Comparison of ENCODE assay signal across 11 cellular contexts in the genomic region with DNA sequence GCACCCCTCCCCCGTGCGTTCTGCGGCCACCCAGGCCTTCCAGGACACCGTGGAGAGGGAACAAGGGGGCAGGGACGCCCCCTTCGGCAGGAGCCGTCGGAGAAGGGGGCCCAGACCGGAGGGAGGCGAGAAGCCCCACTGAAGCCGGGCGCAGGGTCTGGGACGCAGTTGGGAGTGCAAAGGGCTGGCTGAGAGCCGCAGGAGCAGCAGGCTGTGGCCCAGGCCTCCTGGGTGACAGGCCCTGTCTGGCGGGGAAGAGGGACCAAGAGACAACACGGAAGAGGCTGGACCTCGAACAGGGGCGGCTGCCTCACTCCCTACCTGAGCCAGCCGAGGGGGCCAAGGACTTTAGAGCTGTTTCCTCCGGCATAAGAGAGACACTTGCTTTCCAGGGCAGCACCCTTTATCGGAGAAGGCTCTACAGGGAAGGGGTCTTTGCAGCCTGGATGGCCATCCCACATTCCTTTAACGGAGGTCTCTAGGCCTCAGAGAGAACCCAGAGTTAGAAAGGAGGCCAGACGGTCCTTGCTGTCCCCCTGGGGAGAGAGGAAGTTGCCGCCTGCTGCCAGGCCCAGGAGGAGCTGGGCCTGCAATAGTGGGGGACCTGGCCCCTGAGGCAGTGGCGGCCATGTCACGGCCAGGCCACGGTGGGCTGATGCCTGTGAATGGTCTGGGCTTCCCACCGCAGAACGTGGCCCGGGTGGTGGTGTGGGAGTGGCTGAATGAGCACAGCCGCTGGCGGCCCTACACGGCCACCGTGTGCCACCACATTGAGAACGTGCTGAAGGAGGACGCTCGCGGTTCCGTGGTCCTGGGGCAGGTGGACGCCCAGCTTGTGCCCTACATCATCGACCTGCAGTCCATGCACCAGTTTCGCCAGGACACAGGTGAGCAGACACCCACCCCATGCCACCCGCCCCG. TPM values are rescaled to one million over a fixed set of nuclear protein-coding genes. Genes with fewer than 3 reads are reported as not detected.
A peak's percentile ranks its signal among the peaks of the same experiment; 100 is the strongest.
DNase-seq lines count a peak whose midpoint lies in the region; ATAC-seq, FAIRE-seq and TF ChIP-seq lines count a peak whose summit lies in the region.
"Had no signal": no experiment of that assay in that cellular context is flagged by ENCODE, and none has a peak within 500 bp of the region (broad histone marks: within the 10 kb centered on the region; RNA-seq: fewer than 3 reads in every experiment).

No MANE protein-coding gene starts in this region.

- H3K27ac ChIP-seq in liver (ENCODE audit: low read depth in 1 of 2, low read length in 2 of 2), result peak overlapping the region; percentile 11 to 75
- H3K27ac ChIP-seq in HepG2 (ENCODE audit: extremely low read length, insufficient read depth, low read length), result no peak overlapping the region
- no peak overlapping the region for H3K27ac ChIP-seq in upper lobe of left lung
- H3K27ac ChIP-seq in foreskin keratinocyte, result no peak overlapping the region

- no TSS peak for BruUV-seq in HepG2 (replicated peaks; lab: Mats Ljungman, UMichigan)

- no peaks in the 10 kb centered on the region for H4K20me1 ChIP-seq in HepG2 (ENCODE audit: insufficient read depth, low read length)

- no peak overlapping the region for H3K4me2 ChIP-seq in HepG2 (ENCODE audit: low read depth, low read length)

- H3K27me3 ChIP-seq in liver (ENCODE audit: control insufficient read depth in 4 of 4, insufficient read depth in 4 of 4, low read length in 3 of 4) (no peaks in the 10 kb centered on the region), HepG2 (ENCODE audit: control insufficient read depth in 1 of 2, insufficient read depth in 2 of 2, low read length in 2 of 2) (peaks cover 2 to 32% of the 10 kb centered on the region in 2 experiments; a peak in 3 of 5 replicates), upper lobe of left lung (peaks cover 0 to 31% (median 13%) of the 10 kb centered on the region in 4 donors), foreskin keratinocyte (peaks cover 86% of the 10 kb centered on the region)

- DNase-seq in HepG2 (ENCODE audit: low spot score) (no peak), cerebellar cortex (ENCODE audit: low spot score) (peak; percentile 47), mesenteric fat pad (ENCODE audit: low spot score) (peak; percentile 87), upper lobe of left lung (peak in 1 of 2 donors; percentile 68), C1 segment of cervical spinal cord (lab: John Stamatoyannopoulos, UW) (no peak), foreskin keratinocyte (no peak)
- DNase-seq in NK-92 treated with Interleukin-12 subunit alpha and Interleukin-12 subunit beta, amount 100 ng/mL, for 24 hours (lab: John Stamatoyannopoulos, UW), result no peak
- DNase-seq: GOT3, NCI-H524 treated with DMSO at 0.1 percent for 48 hours had no signal

- H3K79me2 ChIP-seq in HepG2 (ENCODE audit: insufficient read depth, low read length), result no peaks in the 10 kb centered on the region

- no peak for TF ChIP-seq POLR2A in HepG2 (IDR thresholded peaks at IDR 0.05; ENCODE audit: insufficient read depth in 1 of 2, low read depth in 2 of 2, low read length in 2 of 2)
- TF ChIP-seq POLR2A in upper lobe of left lung (IDR thresholded peaks at IDR 0.05), result no peak

- intact Hi-C loops in HepG2 (cut with micrococcal nuclease; ENCODE audit: unreplicated experiment), result no loop called here

- in situ Hi-C loops in HepG2 (cut with HindIII; ENCODE audit: extremely low pct_ligation_motif_present, low pct_unique_long_range_greater_than_20kb), result no loop called here

- WGBS in liver, result 67% methylated on average over 44 of the region's 44 CpGs
- WGBS in HepG2 (ENCODE audit: low lambda C conversion rate), result 50% methylated on average over 20 of the region's 44 CpGs
- WGBS in upper lobe of left lung, 2 donors, result 58 to 74% methylated on average over 29 to 38 of the region's 44 CpGs

- TF ChIP-seq RAD21 in liver (IDR thresholded peaks at IDR 0.05), result no peak
- TF ChIP-seq RAD21 in HepG2 (CRISPR knock-in tag; IDR thresholded peaks at IDR 0.05), result no peak

- CTCF ChIA-PET in HepG2 (lab: Yijun Ruan, JAX; ENCODE audit: low intra/inter-chr PET ratio, low total read pairs), result no interaction called here

- H3K9me3 ChIP-seq in liver (ENCODE audit: control insufficient read depth in 4 of 4, low read length in 3 of 4), result no peaks in the 10 kb centered on the region
- no peaks in the 10 kb centered on the region for H3K9me3 ChIP-seq in HepG2 (ENCODE audit: low read length)
- H3K9me3 ChIP-seq in upper lobe of left lung, result no peaks in the 10 kb centered on the region

- H3K4me1 ChIP-seq in liver (ENCODE audit: control insufficient read depth in 4 of 4, insufficient read depth in 4 of 4, low read length in 3 of 4) (peaks cover 4 to 26% (median 14%) of the 10 kb centered on the region in 4 donors), HepG2 (ENCODE audit: insufficient read depth, low read length) (peaks cover 7% of the 10 kb centered on the region; the same call in 1 of the 2 replicates), upper lobe of left lung (peaks cover 8 to 16% (median 13%) of the 10 kb centered on the region in 4 donors), foreskin keratinocyte (no peaks in the 10 kb centered on the region)

- no peak overlapping the region for H2AFZ ChIP-seq in HepG2 (ENCODE audit: low read length)

- no peak for TF ChIP-seq EP300 in HepG2 (IDR thresholded peaks at IDR 0.05; ENCODE audit: low read depth in 2 of 2, low read length in 2 of 2)
- TF ChIP-seq EP300 in HepG2 (CRISPR knock-in tag; IDR thresholded peaks at IDR 0.05; ENCODE audit: borderline replicate concordance), result no peak
- TF ChIP-seq EP300 in upper lobe of left lung (IDR thresholded peaks at IDR 0.05), result no peak

- TF ChIP-seq CTCF in liver (IDR thresholded peaks at IDR 0.05; ENCODE audit: low read depth, low read length, missing input control) (no peak), HepG2 (CRISPR knock-in tag; IDR thresholded peaks at IDR 0.05) (no peak), upper lobe of left lung (IDR thresholded peaks at IDR 0.05) (no peak), foreskin keratinocyte (conservative IDR thresholded peaks at IDR 0.05) (no peak)

- H3K36me3 ChIP-seq in liver (ENCODE audit: control insufficient read depth in 4 of 4, insufficient read depth in 3 of 4, low read depth in 1 of 4, low read length in 3 of 4) (no peaks in the 10 kb centered on the region), HepG2 (replicated peaks in 1 of 2; ENCODE audit: control insufficient read depth in 1 of 2, insufficient read depth in 2 of 2, low read length in 2 of 2) (no peaks in the 10 kb centered on the region), upper lobe of left lung (no peaks in the 10 kb centered on the region)

- POLR2A ChIA-PET in HepG2 (lab: Yijun Ruan, JAX), result no interaction called here

- FAIRE-seq in HepG2 (lab: Jason Lieb, UNC), result no peak
- FAIRE-seq: TTC549 had no signal

- ATAC-seq in HepG2 (no peak; the same call in 2 of the 3 replicates), upper lobe of left lung (ENCODE audit: low FRiP score in 2 of 2) (no peak), foreskin keratinocyte (no peak)

- no peak overlapping the region for H3K9ac ChIP-seq in liver (ENCODE audit: low read depth in 1 of 2, low read length in 2 of 2)
- no peak overlapping the region for H3K9ac ChIP-seq in HepG2 (ENCODE audit: insufficient read depth, low read depth, low read length)

- H3K4me3 ChIP-seq in liver (ENCODE audit: low read depth in 1 of 3, low read length in 3 of 3) (peak overlapping the region; percentile 33 to 74 (median 70)), HepG2 (replicated peaks in 1 of 3; ENCODE audit: insufficient read depth in 1 of 3, low read depth in 2 of 3, low read length in 3 of 3) (no peak overlapping the region), upper lobe of left lung (peak overlapping the region in 3 of 4 donors; percentile 37 to 51 (median 50))

TF ChIP-seq in liver, 16 proteins besides CTCF, POLR2A, EP300 and RAD21 (continues in another document):
- no peak for TF ChIP-seq FOXA2 (IDR thresholded peaks at IDR 0.05)

RNA-seq across cellular contexts. Expression of a gene that starts 1.3 kb away (rescaled TPM):
- total RNA-seq in liver (10 to 100 TPM in 1 of 2 donors, 1 to 10 TPM in 1; 2.1 to 16.6 TPM), HepG2 (2016; rRNA removed; fragmentation: Illumina TruSeq; extraction: Trizol) (not detected in 2 replicates), mesenteric fat pad (69.9 TPM), upper lobe of left lung (1 to 10 TPM in 5 of 6 donors, under 1 TPM in 1; under 0.01 to 7.0 (median 3.6) TPM), foreskin keratinocyte (not detected in 2 replicates)
- polyA plus RNA-seq in liver (10 to 100 TPM in 1 of 2 donors, 1 to 10 TPM in 1; 3.5 to 33.2 TPM), HepG2 (2011; rRNA removed) (not detected in 2 replicates), foreskin keratinocyte (not detected in 2 replicates)
- not detected in 2 replicates for total RNA-seq in HepG2 (2016; cell fraction: cytosol; rRNA removed; fragmentation: Illumina TruSeq; extraction: Trizol; ENCODE audit: low read depth)
- total RNA-seq in HepG2 (2016; cell fraction: insoluble cytoplasmic fraction; rRNA removed; fragmentation: Illumina TruSeq; extraction: Trizol), result not detected in 2 replicates
- total RNA-seq in HepG2 (2016; cell fraction: membrane; rRNA removed; fragmentation: Illumina TruSeq; extraction: Trizol), result not detected in 2 replicates
- total RNA-seq in HepG2 (2016; cell fraction: nucleus; rRNA removed; fragmentation: Illumina TruSeq; extraction: Trizol), result not detected in 2 replicates
- not detected in 2 replicates for polyA plus RNA-seq in HepG2 (2011; cell fraction: cytosol; rRNA removed)
- not detected in 2 replicates for polyA plus RNA-seq in HepG2 (2011; cell fraction: nucleus; rRNA removed)
- polyA plus RNA-seq in HepG2 (2012), result not detected in 2 replicates
- not detected in 2 replicates for polyA plus RNA-seq in HepG2 (2016; cell fraction: cytosol; fragmentation: Illumina TruSeq; extraction: Trizol; ENCODE audit: low read depth)
- polyA plus RNA-seq in HepG2 (2016; cell fraction: insoluble cytoplasmic fraction; fragmentation: Illumina TruSeq; extraction: Trizol; ENCODE audit: low read depth), result not detected in 2 replicates
- polyA plus RNA-seq in HepG2 (2016; cell fraction: membrane; fragmentation: Illumina TruSeq; extraction: Trizol; ENCODE audit: low read depth), result not detected in 2 replicates
- polyA plus RNA-seq in HepG2 (2016; cell fraction: nucleus; fragmentation: Illumina TruSeq; extraction: Trizol; ENCODE audit: insufficient read depth, low read depth), result not detected in 2 replicates
- polyA minus RNA-seq in HepG2 (2011; rRNA and poly(A)+ RNA removed; ENCODE audit: low replicate concordance), result not detected in 2 replicates
- polyA minus RNA-seq in HepG2 (2011; cell fraction: cytosol; rRNA and poly(A)+ RNA removed), result not detected in 2 replicates
- polyA minus RNA-seq in HepG2 (2011; cell fraction: nucleus; rRNA and poly(A)+ RNA removed), result not detected in 2 replicates

Comparison
In these comparisons a context has a peak if more than half of its experiments do, and no peak if none do; other contexts are left out.
1. H3K27ac ChIP-seq: peak in liver (2 of 2); none in HepG2 (single experiment), upper lobe of left lung (0 of 4) and foreskin keratinocyte (single experiment).
2. H3K4me3 ChIP-seq: peak in liver (3 of 3) and upper lobe of left lung (3 of 4); none in HepG2 (0 of 3).
3. DNase-seq: peak in cerebellar cortex (single experiment) and mesenteric fat pad (single experiment); none in HepG2 (single experiment), C1 segment of cervical spinal cord (0 of 14), foreskin keratinocyte (0 of 2) and NK-92 treated with Interleukin-12 subunit alpha and Interleukin-12 subunit beta, amount 100 ng/mL, for 24 hours (single experiment).